In genomic region chr3:70086336-70086735, GRCh38 we compare ENCODE assay signal across 19 cellular contexts.
"Had no signal": no experiment of that assay in that cellular context is flagged by ENCODE, and none has a peak within 500 bp of the region (broad histone marks: within the 10 kb centered on the region; RNA-seq: fewer than 3 reads in every experiment).

No MANE protein-coding gene starts in this region.

- H2AFZ ChIP-seq: hepatocyte had no signal

- H3K4me3 ChIP-seq: coronary artery, dorsolateral prefrontal cortex, gastroesophageal sphincter, heart left ventricle, hepatocyte, left lung, lower lobe of right lung had no signal

- H3K4me2 ChIP-seq: hepatocyte had no signal

- DNase-seq: dermis blood vessel endothelial cell; dorsolateral prefrontal cortex; effector CD4-positive, alpha-beta T cell; effector memory CD4-positive, alpha-beta T cell; erythroblast; foreskin keratinocyte; heart left ventricle; hypothalamus; left cardiac atrium; left lung; left ventricle myocardium superior; lower lobe of right lung; mesenchymal stem cell; midbrain had no signal

- H3K79me2 ChIP-seq: hepatocyte had no signal

- ATAC-seq: esophagus mucosa, foreskin keratinocyte, gastroesophageal sphincter, heart left ventricle, left cardiac atrium, left lung, left ventricle myocardium superior, lower lobe of right lung had no signal

- H3K27me3 ChIP-seq: foreskin keratinocyte, gastroesophageal sphincter, hepatocyte, left lung had no signal

- H3K9me3 ChIP-seq: gastroesophageal sphincter, heart left ventricle, left lung, lower lobe of right lung had no signal

- H3K4me1 ChIP-seq: foreskin keratinocyte, heart left ventricle, left lung, lower lobe of right lung had no signal

- H3K36me3 ChIP-seq: gastroesophageal sphincter, heart left ventricle, left lung, lower lobe of right lung had no signal

- H3K27ac ChIP-seq: coronary artery, dorsolateral prefrontal cortex, epithelial cell of prostate, foreskin keratinocyte, heart left ventricle, hepatocyte, left lung, lower lobe of right lung had no signal
